1 cellular context compared by ENCODE assay signal in genomic region chr4:13399257-13399656, GRCh38.
A peak's percentile ranks its signal among the peaks of the same experiment; 100 is the strongest.
TF ChIP-seq lines count a peak whose summit lies in the region.

No MANE protein-coding gene starts in this region.

TF ChIP-seq in K562, 482 proteins besides CTCF, POLR2A, EP300 and RAD21 (continued from another document):
- TF ChIP-seq CHD7 (IDR thresholded peaks at IDR 0.05; ENCODE audit: low read depth, low read length) (no peak), SMARCE1 (IDR thresholded peaks at IDR 0.05) (peak; percentile 54; the same call in 1 of the 2 replicates), SMARCA4 (IDR thresholded peaks at IDR 0.05) (peak; percentile 71), JUN (IDR thresholded peaks at IDR 0.05; ENCODE audit: borderline replicate concordance, low read depth, low read length) (no peak), JUN (CRISPR knock-in tag; IDR thresholded peaks at IDR 0.05; ENCODE audit: borderline replicate concordance) (no peak), ZNF316 (IDR thresholded peaks at IDR 0.05) (peak; percentile 98), NFE2L1 (tag; IDR thresholded peaks at IDR 0.05; ENCODE audit: borderline replicate concordance, low read depth) (peak; percentile 70; the same call in 1 of the 2 replicates), JUND (IDR thresholded peaks at IDR 0.05; ENCODE audit: borderline replicate concordance, low read depth, low read length) (peak; percentile 40; the same call in 1 of the 2 replicates), JUND (tag; IDR thresholded peaks at IDR 0.05; ENCODE audit: borderline replicate concordance, low read depth, low read length) (0 out of 3 replicates have a peak, but pooled peaks have one; percentile 30), PBX2 (CRISPR knock-in tag; IDR thresholded peaks at IDR 0.05; ENCODE audit: low read depth) (no peak), PBX2 (tag; conservative IDR thresholded peaks at IDR 0.05; ENCODE audit: low read depth) (peak; percentile 67; the same call in 1 of the 2 replicates), ZNF592 (IDR thresholded peaks at IDR 0.05) (0 out of 2 replicates have a peak, but pooled peaks have one; percentile 54), MEIS2 (IDR thresholded peaks at IDR 0.05; ENCODE audit: partially characterized antibody) (peak; percentile 81), ARID1B (IDR thresholded peaks at IDR 0.05) (peak; percentile 72), NFE2 (IDR thresholded peaks at IDR 0.05; ENCODE audit: low read depth) (peak; percentile 97), MBD2 (IDR thresholded peaks at IDR 0.05; ENCODE audit: borderline replicate concordance, low read depth) (no peak), MAFG (tag; conservative IDR thresholded peaks at IDR 0.05) (peak; percentile 96), ZNF57 (CRISPR knock-in tag; IDR thresholded peaks at IDR 0.05) (no peak), DPF2 (IDR thresholded peaks at IDR 0.05) (peak; percentile 76), SOX6 (IDR thresholded peaks at IDR 0.05) (peak; percentile 38; the same call in 1 of the 2 replicates), ELF2 (CRISPR knock-in tag; IDR thresholded peaks at IDR 0.05) (0 out of 2 replicates have a peak, but pooled peaks have one; percentile 37), FUS (optimal IDR thresholded peaks at IDR 0.05; ENCODE audit: low read depth, low read length) (no peak), U2AF1 (optimal IDR thresholded peaks at IDR 0.05; ENCODE audit: low read depth, low read length) (no peak), ZNF511 (CRISPR knock-in tag; IDR thresholded peaks at IDR 0.05) (no peak), C11orf30 (IDR thresholded peaks at IDR 0.05; ENCODE audit: low read depth) (peak; percentile 96), RAD51 (IDR thresholded peaks at IDR 0.05; ENCODE audit: borderline replicate concordance, low read depth) (0 out of 2 replicates have a peak, but pooled peaks have one; percentile 12), ZMIZ1 (IDR thresholded peaks at IDR 0.05; ENCODE audit: low read depth in 2 of 2, low read length in 2 of 2) (no peak), BACH1 (tag; IDR thresholded peaks at IDR 0.05) (0 out of 2 replicates have a peak, but pooled peaks have one; percentile 47), PKNOX1 (IDR thresholded peaks at IDR 0.05) (peak; percentile 60), TRIM24 (IDR thresholded peaks at IDR 0.05) (0 out of 4 replicates have a peak, but pooled peaks of 1 of the 2 experiments have one; percentile 30)
TF ChIP-seq in K562: peak in this region for 25.
